Comparison of ENCODE assay signal across 1 cellular context in the genomic region with DNA sequence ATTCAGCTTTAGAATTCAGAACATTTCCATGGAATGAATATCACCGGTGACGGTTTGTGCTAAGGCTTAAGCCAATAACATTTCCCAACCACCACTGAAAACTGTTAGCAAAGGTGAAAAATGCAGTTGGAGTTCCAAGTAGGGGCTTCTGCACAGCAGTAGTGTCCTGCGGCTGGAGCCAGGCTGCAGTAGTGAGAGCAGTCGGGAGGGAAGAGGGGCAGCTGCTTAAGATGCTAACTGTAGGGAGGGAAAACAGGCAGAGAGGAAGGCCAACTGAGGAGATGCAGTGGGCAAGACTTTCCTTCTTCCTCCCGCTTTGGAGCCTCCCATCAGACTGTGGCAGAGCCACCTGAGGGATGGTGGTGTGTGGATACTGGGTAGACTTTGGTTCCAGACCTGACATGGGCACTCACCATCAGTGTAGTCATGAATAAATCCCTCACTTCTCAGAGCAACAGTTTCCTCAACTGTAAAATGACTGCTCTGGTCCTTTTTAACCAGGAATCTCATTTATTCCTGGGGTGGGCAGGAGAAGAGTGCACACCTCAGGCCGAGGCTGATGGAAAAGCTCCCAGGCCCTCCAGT.
TF ChIP-seq lines count a peak whose summit lies in the region.

No MANE protein-coding gene starts in this region.

TF ChIP-seq in H1, 55 proteins besides CTCF, POLR2A, EP300 and RAD21:
- no peak for TF ChIP-seq KDM1A (IDR thresholded peaks at IDR 0.05; ENCODE audit: borderline replicate concordance, low read length)
- no peak for TF ChIP-seq CEBPB (IDR thresholded peaks at IDR 0.05; ENCODE audit: low read depth, low read length)
- no peak for TF ChIP-seq RBBP5 (IDR thresholded peaks at IDR 0.05; ENCODE audit: borderline replicate concordance, low read depth, low read length)
- TF ChIP-seq YY1 (IDR thresholded peaks at IDR 0.05; ENCODE audit: low read depth, low read length) = no peak
